In genomic region chr2:171523969-171524401, GRCh38 we compare ENCODE assay signal across 8 cellular contexts. TPM values are rescaled to one million over a fixed set of nuclear protein-coding genes. Genes with fewer than 3 reads are reported as not detected.
A peak's percentile ranks its signal among the peaks of the same experiment; 100 is the strongest.
DNase-seq lines count a peak whose midpoint lies in the region; ATAC-seq and TF ChIP-seq lines count a peak whose summit lies in the region.

No MANE protein-coding gene starts in this region.

- ATAC-seq in CD8-positive, alpha-beta T cell = no peak
- no peak for ATAC-seq in HG02973 (IDR thresholded peaks at IDR 0.05; ENCODE audit: unreplicated experiment)

- CTCF ChIA-PET in CD8-positive, alpha-beta T cell (lab: Charles Lee) = interaction anchor here (1.4 kb wide), 1 partner anchor 11 kb away, joined by 5 read pairs; no protein-coding TSS in a partner anchor

- H3K9me3 ChIP-seq in CD8-positive, alpha-beta T cell (ENCODE audit: low read length) = no peaks in the 10 kb centered on the region
- H3K9me3 ChIP-seq in esophagus (ENCODE audit: control insufficient read depth in 2 of 2, insufficient read depth in 1 of 2, low read depth in 1 of 2, low read length in 1 of 2) (no peaks in the 10 kb centered on the region), neuron (ENCODE audit: low read length) (no peaks in the 10 kb centered on the region)

- H3K9me3 Mint-ChIP-seq in CD8-positive, alpha-beta T cell = no peaks in the 10 kb centered on the region

- 14 to 18% methylated on average over 7 of the region's 7 CpGs for WGBS in esophagus, 2 donors

- no peaks in the 10 kb centered on the region for H3K36me3 Mint-ChIP-seq in CD8-positive, alpha-beta T cell

- peak overlapping the region; percentile 60 for H3K4me3 Mint-ChIP-seq in CD8-positive, alpha-beta T cell

- peaks cover 16% of the 10 kb centered on the region for H3K27me3 ChIP-seq in CD8-positive, alpha-beta T cell (ENCODE audit: insufficient read depth, low read length)
- H3K27me3 ChIP-seq in esophagus (ENCODE audit: control insufficient read depth in 1 of 2, insufficient read depth in 2 of 2, low read length in 2 of 2) (no peaks in the 10 kb centered on the region), neuron (ENCODE audit: insufficient read depth, low read length) (no peaks in the 10 kb centered on the region)

- POLR2A ChIA-PET in CD8-positive, alpha-beta T cell (lab: Charles Lee) = no interaction called here

- H3K27me3 Mint-ChIP-seq in CD8-positive, alpha-beta T cell (ENCODE audit: low read depth) = peaks cover 51% of the 10 kb centered on the region

- H3K27ac Mint-ChIP-seq in CD8-positive, alpha-beta T cell = no peak overlapping the region

- peaks cover 22% of the 10 kb centered on the region for H3K4me1 ChIP-seq in CD8-positive, alpha-beta T cell (ENCODE audit: insufficient read depth, low read length)
- H3K4me1 ChIP-seq in esophagus (ENCODE audit: control insufficient read depth in 2 of 2, insufficient read depth in 2 of 2, low read length in 1 of 2) = peaks cover 0 to 3% of the 10 kb centered on the region in 2 donors
- H3K4me1 ChIP-seq in neuron (ENCODE audit: insufficient read depth, low read length) = peaks cover 8% of the 10 kb centered on the region

- no peak overlapping the region for H3K27ac ChIP-seq in CD8-positive, alpha-beta T cell (ENCODE audit: low read depth, low read length)
- peak overlapping the region; percentile 78 to 92 for H3K27ac ChIP-seq in esophagus (ENCODE audit: low read depth in 2 of 2, low read length in 1 of 2)

- DNase-seq in CD8-positive, alpha-beta T cell = no peak
- DNase-seq in NCI-H460 (ENCODE audit: extremely low read depth, low read depth) (peak; percentile 78), mucosa of gallbladder (ENCODE audit: low spot score) (no peak), NCI-H1694 (lab: John Stamatoyannopoulos, UW) (no peak)
- DNase-seq in activated CD4-positive, alpha-beta T cell treated with anti-CD3 and anti-CD28 coated beads, Interleukin-2, amount 50 U/mL, for 1 hour = no peak

- H2AFZ ChIP-seq in neuron (ENCODE audit: low read depth, low read length) = peak overlapping the region; percentile 83

- H3K4me1 Mint-ChIP-seq in CD8-positive, alpha-beta T cell (ENCODE audit: low read depth) = peaks cover 15% of the 10 kb centered on the region

- intact Hi-C loops in CD8-positive, alpha-beta T cell (cut with DNase I, micrococcal nuclease) = no loop called here

- no peak for TF ChIP-seq CTCF in CD8-positive, alpha-beta T cell (IDR thresholded peaks at IDR 0.05)

- no peak overlapping the region for H3K4me3 ChIP-seq in CD8-positive, alpha-beta T cell (ENCODE audit: low read depth, low read length)
- H3K4me3 ChIP-seq in esophagus (ENCODE audit: low read depth in 1 of 2, low read length in 2 of 2) (peak overlapping the region; percentile 60 to 68), neuron (ENCODE audit: low read length) (peak overlapping the region; percentile 92)

- no peaks in the 10 kb centered on the region for H3K36me3 ChIP-seq in CD8-positive, alpha-beta T cell (ENCODE audit: insufficient read depth, low read length)
- no peaks in the 10 kb centered on the region for H3K36me3 ChIP-seq in esophagus (ENCODE audit: control insufficient read depth in 2 of 2, insufficient read depth in 2 of 2, low read length in 1 of 2)
- H3K36me3 ChIP-seq in neuron (ENCODE audit: insufficient read depth, low read length) = no peaks in the 10 kb centered on the region

RNA-seq across cellular contexts. Expression of gene CYBRD1, which starts 1.7 kb away (rescaled TPM):
- under 1 TPM in 1 of 2 experiments, not detected in 1; 0.17 TPM for total RNA-seq in CD8-positive, alpha-beta T cell
- 58.1 and 62.2 TPM in 2 replicates for total RNA-seq in NCI-H460 (2014; rRNA removed; shearing (Covaris generic))
- polyA plus RNA-seq in NCI-H460 (2014; cell fraction: nucleus; rRNA removed) = 35.0 and 40.2 TPM in 2 replicates
- 10 to 100 TPM in 1 of 2 donors, 1 to 10 TPM in 1; 8.4 to 17.2 TPM for polyA plus RNA-seq in esophagus
- 126 TPM for total RNA-seq in mucosa of gallbladder

Comparison
In these comparisons a context has a peak if more than half of its experiments do, and no peak if none do; other contexts are left out.
1. RNA of gene CYBRD1, which starts 1.7 kb away (total RNA-seq): 126 TPM in mucosa of gallbladder (single experiment) and 58.1 to 62.2 TPM in NCI-H460; 0.17 TPM in CD8-positive, alpha-beta T cell; every median in the first group is over 10 times any median in the second.